1 cellular context compared by ENCODE assay signal in the genomic region with DNA sequence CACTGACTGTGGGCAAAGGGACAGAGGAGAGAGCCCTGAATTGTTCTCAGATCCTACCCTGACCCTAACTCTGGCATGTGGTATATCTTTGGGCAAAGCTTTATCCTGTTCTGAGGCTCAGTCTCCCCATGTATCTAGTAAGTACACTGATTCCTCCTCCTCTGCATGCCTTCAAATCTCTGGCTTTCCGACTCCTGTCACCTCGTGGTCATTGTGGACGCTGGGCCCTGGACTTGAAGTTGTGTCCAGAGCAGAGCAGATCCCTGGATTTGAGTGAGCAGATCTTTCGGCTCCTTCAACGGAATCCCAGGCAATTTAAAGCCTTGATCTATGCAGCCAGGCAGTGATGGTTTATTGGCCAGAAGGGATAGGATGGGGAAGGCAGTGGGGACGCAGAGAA.
TF ChIP-seq lines count a peak whose summit lies in the region.

No MANE protein-coding gene starts in this region.

TF ChIP-seq in HepG2, 621 proteins besides CTCF, POLR2A, EP300 and RAD21 (continued from another document):
- TF ChIP-seq ZNF749 (CRISPR knock-in tag; IDR thresholded peaks at IDR 0.05; ENCODE audit: borderline replicate concordance), result 0 out of 2 replicates have a peak, but pooled peaks have one; percentile 29
- TF ChIP-seq, protein P1, sequence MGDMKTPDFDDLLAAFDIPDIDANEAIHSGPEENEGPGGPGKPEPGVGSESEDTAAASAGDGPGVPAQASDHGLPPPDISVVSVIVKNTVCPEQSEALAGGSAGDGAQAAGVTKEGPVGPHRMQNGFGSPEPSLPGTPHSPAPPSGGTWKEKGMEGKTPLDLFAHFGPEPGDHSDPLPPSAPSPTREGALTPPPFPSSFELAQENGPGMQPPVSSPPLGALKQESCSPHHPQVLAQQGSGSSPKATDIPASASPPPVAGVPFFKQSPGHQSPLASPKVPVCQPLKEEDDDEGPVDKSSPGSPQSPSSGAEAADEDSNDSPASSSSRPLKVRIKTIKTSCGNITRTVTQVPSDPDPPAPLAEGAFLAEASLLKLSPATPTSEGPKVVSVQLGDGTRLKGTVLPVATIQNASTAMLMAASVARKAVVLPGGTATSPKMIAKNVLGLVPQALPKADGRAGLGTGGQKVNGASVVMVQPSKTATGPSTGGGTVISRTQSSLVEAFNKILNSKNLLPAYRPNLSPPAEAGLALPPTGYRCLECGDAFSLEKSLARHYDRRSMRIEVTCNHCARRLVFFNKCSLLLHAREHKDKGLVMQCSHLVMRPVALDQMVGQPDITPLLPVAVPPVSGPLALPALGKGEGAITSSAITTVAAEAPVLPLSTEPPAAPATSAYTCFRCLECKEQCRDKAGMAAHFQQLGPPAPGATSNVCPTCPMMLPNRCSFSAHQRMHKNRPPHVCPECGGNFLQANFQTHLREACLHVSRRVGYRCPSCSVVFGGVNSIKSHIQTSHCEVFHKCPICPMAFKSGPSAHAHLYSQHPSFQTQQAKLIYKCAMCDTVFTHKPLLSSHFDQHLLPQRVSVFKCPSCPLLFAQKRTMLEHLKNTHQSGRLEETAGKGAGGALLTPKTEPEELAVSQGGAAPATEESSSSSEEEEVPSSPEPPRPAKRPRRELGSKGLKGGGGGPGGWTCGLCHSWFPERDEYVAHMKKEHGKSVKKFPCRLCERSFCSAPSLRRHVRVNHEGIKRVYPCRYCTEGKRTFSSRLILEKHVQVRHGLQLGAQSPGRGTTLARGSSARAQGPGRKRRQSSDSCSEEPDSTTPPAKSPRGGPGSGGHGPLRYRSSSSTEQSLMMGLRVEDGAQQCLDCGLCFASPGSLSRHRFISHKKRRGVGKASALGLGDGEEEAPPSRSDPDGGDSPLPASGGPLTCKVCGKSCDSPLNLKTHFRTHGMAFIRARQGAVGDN (CRISPR knock-in tag; IDR thresholded peaks at IDR 0.05), result no peak
- TF ChIP-seq, protein P2, sequence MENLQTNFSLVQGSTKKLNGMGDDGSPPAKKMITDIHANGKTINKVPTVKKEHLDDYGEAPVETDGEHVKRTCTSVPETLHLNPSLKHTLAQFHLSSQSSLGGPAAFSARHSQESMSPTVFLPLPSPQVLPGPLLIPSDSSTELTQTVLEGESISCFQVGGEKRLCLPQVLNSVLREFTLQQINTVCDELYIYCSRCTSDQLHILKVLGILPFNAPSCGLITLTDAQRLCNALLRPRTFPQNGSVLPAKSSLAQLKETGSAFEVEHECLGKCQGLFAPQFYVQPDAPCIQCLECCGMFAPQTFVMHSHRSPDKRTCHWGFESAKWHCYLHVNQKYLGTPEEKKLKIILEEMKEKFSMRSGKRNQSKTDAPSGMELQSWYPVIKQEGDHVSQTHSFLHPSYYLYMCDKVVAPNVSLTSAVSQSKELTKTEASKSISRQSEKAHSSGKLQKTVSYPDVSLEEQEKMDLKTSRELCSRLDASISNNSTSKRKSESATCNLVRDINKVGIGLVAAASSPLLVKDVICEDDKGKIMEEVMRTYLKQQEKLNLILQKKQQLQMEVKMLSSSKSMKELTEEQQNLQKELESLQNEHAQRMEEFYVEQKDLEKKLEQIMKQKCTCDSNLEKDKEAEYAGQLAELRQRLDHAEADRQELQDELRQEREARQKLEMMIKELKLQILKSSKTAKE (CRISPR knock-in tag; IDR thresholded peaks at IDR 0.05; ENCODE audit: borderline replicate concordance), result no peak
- no peak for TF ChIP-seq MTA3 (CRISPR knock-in tag; IDR thresholded peaks at IDR 0.05)
- no peak for TF ChIP-seq MXD4 (CRISPR knock-in tag; IDR thresholded peaks at IDR 0.05)
- TF ChIP-seq, protein P3, sequence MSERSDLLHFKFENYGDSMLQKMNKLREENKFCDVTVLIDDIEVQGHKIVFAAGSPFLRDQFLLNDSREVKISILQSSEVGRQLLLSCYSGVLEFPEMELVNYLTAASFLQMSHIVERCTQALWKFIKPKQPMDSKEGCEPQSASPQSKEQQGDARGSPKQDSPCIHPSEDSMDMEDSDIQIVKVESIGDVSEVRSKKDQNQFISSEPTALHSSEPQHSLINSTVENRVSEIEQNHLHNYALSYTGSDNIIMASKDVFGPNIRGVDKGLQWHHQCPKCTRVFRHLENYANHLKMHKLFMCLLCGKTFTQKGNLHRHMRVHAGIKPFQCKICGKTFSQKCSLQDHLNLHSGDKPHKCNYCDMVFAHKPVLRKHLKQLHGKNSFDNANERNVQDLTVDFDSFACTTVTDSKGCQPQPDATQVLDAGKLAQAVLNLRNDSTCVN (CRISPR knock-in tag; IDR thresholded peaks at IDR 0.05; ENCODE audit: borderline replicate concordance), result no peak
- no peak for TF ChIP-seq NR2F6 (IDR thresholded peaks at IDR 0.05)
- no peak for TF ChIP-seq NR2F6 (CRISPR knock-in tag; IDR thresholded peaks at IDR 0.05)
- TF ChIP-seq HDAC1 (CRISPR knock-in tag; IDR thresholded peaks at IDR 0.05), result 0 out of 2 replicates have a peak, but pooled peaks have one; percentile 26
